23 cellular contexts compared by ENCODE assay signal in genomic region chr3:12472796-12473195, GRCh38. TPM values are rescaled to one million over a fixed set of nuclear protein-coding genes. Genes with fewer than 3 reads are reported as not detected.
DNase-seq lines count a peak whose midpoint lies in the region; ATAC-seq, FAIRE-seq and TF ChIP-seq lines count a peak whose summit lies in the region.
"Had no signal": no experiment of that assay in that cellular context is flagged by ENCODE, and none has a peak within 500 bp of the region (broad histone marks: within the 10 kb centered on the region; RNA-seq: fewer than 3 reads in every experiment).

No MANE protein-coding gene starts in this region.

- H3K36me3 ChIP-seq in Panc1 (ENCODE audit: control insufficient read depth, insufficient read depth, low read length) (no peaks in the 10 kb centered on the region), astrocyte (ENCODE audit: insufficient read depth, low read length) (no peaks in the 10 kb centered on the region)
- H3K36me3 ChIP-seq: BLaER1, MG63, SJCRH30 had no signal

- in situ Hi-C loops in Panc1 (cut with HindIII; ENCODE audit: low pct_unique_long_range_greater_than_20kb, low sequenced_read_pairs) = no loop called here

- TF ChIP-seq CTCF in natural killer cell (IDR thresholded peaks at IDR 0.05) (no peak), Panc1 (IDR thresholded peaks at IDR 0.05) (no peak), astrocyte (IDR thresholded peaks at IDR 0.05; ENCODE audit: insufficient read depth, low read depth, low read length) (no peak)

- no peaks in the 10 kb centered on the region for H3K36me3 Mint-ChIP-seq in natural killer cell treated with Interleukin-12 subunit alpha and Interleukin-12 subunit beta and Interleukin-15 and Interleukin-18, amount 100 ng/mL, for 72 hours
- H3K36me3 Mint-ChIP-seq in natural killer cell = no peaks in the 10 kb centered on the region
- H3K36me3 Mint-ChIP-seq in astrocyte (ENCODE audit: low read depth, unreplicated experiment) = no peaks in the 10 kb centered on the region
- peaks cover 6% of the 10 kb centered on the region for H3K36me3 Mint-ChIP-seq in stimulated activated effector memory CD8-positive, alpha-beta T cell treated with anti-CD3 and anti-CD28 coated beads, Interleukin-12 subunit alpha, Interleukin-12 subunit beta, amount 100 ng/mL, for 72 hours

- peaks cover 0 to 6% of the 10 kb centered on the region in 2 donors for H3K27me3 Mint-ChIP-seq in natural killer cell treated with Interleukin-12 subunit alpha and Interleukin-12 subunit beta and Interleukin-15 and Interleukin-18, amount 100 ng/mL, for 72 hours
- peaks cover 0 to 3% of the 10 kb centered on the region in 2 donors for H3K27me3 Mint-ChIP-seq in natural killer cell (ENCODE audit: low read depth in 2 of 2)
- peaks cover 6% of the 10 kb centered on the region for H3K27me3 Mint-ChIP-seq in astrocyte (ENCODE audit: low read depth, unreplicated experiment)
- H3K27me3 Mint-ChIP-seq: CD4-positive, alpha-beta T cell had no signal

- BruUV-seq in Panc1 (replicated peaks; lab: Mats Ljungman, UMichigan) = no TSS peak

- POLR2A ChIA-PET in Panc1 (lab: Charles Lee) = no interaction called here

- intact Hi-C loops in natural killer cell (cut with micrococcal nuclease) = no loop called here
- intact Hi-C loops in Panc1 (cut with micrococcal nuclease; ENCODE audit: unreplicated experiment) = loop anchor here (10.0 kb wide), 2 partner anchors 68 to 178 kb away; no protein-coding TSS in a partner anchor
- intact Hi-C loops in left ventricle myocardium superior (cut with micrococcal nuclease) = no loop called here
- intact Hi-C loops in left cardiac atrium (cut with DNase I) = loop anchor here in 1 of 2 donors (10.0 kb wide), 1 partner anchor 188 kb away; the partner anchor contains the start of gene PPARG

- no peak overlapping the region for H3K4me2 ChIP-seq in astrocyte (ENCODE audit: low read length)
- H3K4me2 ChIP-seq: BLaER1 had no signal

- no peaks in the 10 kb centered on the region for H4K20me1 ChIP-seq in astrocyte (ENCODE audit: insufficient read depth, low read length)
- H4K20me1 ChIP-seq: BLaER1 had no signal

- H3K4me1 Mint-ChIP-seq in natural killer cell treated with Interleukin-12 subunit alpha and Interleukin-12 subunit beta and Interleukin-15 and Interleukin-18, amount 100 ng/mL, for 72 hours (ENCODE audit: low read depth in 2 of 2) = peaks cover 0 to 24% of the 10 kb centered on the region in 2 donors
- no peaks in the 10 kb centered on the region for H3K4me1 Mint-ChIP-seq in natural killer cell
- peaks cover 7% of the 10 kb centered on the region for H3K4me1 Mint-ChIP-seq in astrocyte (ENCODE audit: low read depth, unreplicated experiment)
- H3K4me1 Mint-ChIP-seq in stimulated activated effector memory CD8-positive, alpha-beta T cell treated with anti-CD3 and anti-CD28 coated beads, Interleukin-12 subunit alpha, Interleukin-12 subunit beta, amount 100 ng/mL, for 72 hours = peaks cover 32% of the 10 kb centered on the region

- H3K4me3 ChIP-seq in Panc1 (ENCODE audit: low read depth in 2 of 2, low read length in 2 of 2) (no peak overlapping the region), astrocyte (ENCODE audit: insufficient read depth, low read depth, low read length) (no peak overlapping the region)
- H3K4me3 ChIP-seq: BLaER1, MG63, SJCRH30 had no signal

- H3K4me3 Mint-ChIP-seq in natural killer cell treated with Interleukin-12 subunit alpha and Interleukin-12 subunit beta and Interleukin-15 and Interleukin-18, amount 100 ng/mL, for 72 hours = peak overlapping the region; percentile 51
- H3K4me3 Mint-ChIP-seq in natural killer cell (no peak overlapping the region), astrocyte (ENCODE audit: unreplicated experiment) (no peak overlapping the region)
- no peak overlapping the region for H3K4me3 Mint-ChIP-seq in stimulated activated effector memory CD8-positive, alpha-beta T cell treated with anti-CD3 and anti-CD28 coated beads, Interleukin-12 subunit alpha, Interleukin-12 subunit beta, amount 100 ng/mL, for 72 hours
- H3K4me3 Mint-ChIP-seq: CD4-positive, alpha-beta T cell; H9 had no signal

- no peak for ATAC-seq in natural killer cell treated with Interleukin-12 subunit alpha and Interleukin-12 subunit beta and Interleukin-15 and Interleukin-18, amount 100 ng/mL, for 72 hours
- ATAC-seq in natural killer cell (no peak), Panc1 (no peak), left ventricle myocardium superior (no peak), left cardiac atrium (no peak)
- ATAC-seq in stimulated activated effector memory CD8-positive, alpha-beta T cell treated with anti-CD3 and anti-CD28 coated beads, Interleukin-12 subunit alpha, Interleukin-12 subunit beta, amount 100 ng/mL, for 72 hours = no peak
- ATAC-seq: Right ventricle myocardium inferior, SK-N-SH treated with all-trans-retinoic acid at 6 μM for 48 hours had no signal

- no peak for DNase-seq in natural killer cell treated with Interleukin-12 subunit alpha and Interleukin-12 subunit beta and Interleukin-15 and Interleukin-18, amount 100 ng/mL, for 72 hours (ENCODE audit: low spot score)
- DNase-seq in natural killer cell (no peak), Panc1 (ENCODE audit: low read depth, low spot score) (no peak), astrocyte (ENCODE audit: low read depth) (peak; percentile 13), left ventricle myocardium superior (no peak), left cardiac atrium (no peak), NCI-H1694 (lab: John Stamatoyannopoulos, UW) (no peak)
- DNase-seq in stimulated activated effector memory CD8-positive, alpha-beta T cell treated with anti-CD3 and anti-CD28 coated beads, Interleukin-12 subunit alpha, Interleukin-12 subunit beta, amount 100 ng/mL, for 72 hours (ENCODE audit: low spot score in 2 of 2) = no peak
- DNase-seq: CD4-positive, alpha-beta T cell; H9; KG1; MG63; NCI-H2081; NCI-H226; NCI-H510A; NCI-H69; SJCRH30 had no signal

- H3K79me2 ChIP-seq in astrocyte (ENCODE audit: insufficient read depth, low read length) = no peaks in the 10 kb centered on the region

- H3K27me3 ChIP-seq in Panc1 (ENCODE audit: control insufficient read depth, insufficient read depth, low read length) (no peaks in the 10 kb centered on the region), astrocyte (ENCODE audit: insufficient read depth, low read length) (no peaks in the 10 kb centered on the region)
- H3K27me3 ChIP-seq: BLaER1, MG63 had no signal

- peaks cover 11% of the 10 kb centered on the region for H3K4me1 ChIP-seq in Panc1 (ENCODE audit: control insufficient read depth, insufficient read depth, low read length)
- peaks cover 12% of the 10 kb centered on the region for H3K4me1 ChIP-seq in astrocyte (ENCODE audit: insufficient read depth, low read length)
- H3K4me1 ChIP-seq: SJCRH30 had no signal

- H3K9me3 Mint-ChIP-seq in natural killer cell treated with Interleukin-12 subunit alpha and Interleukin-12 subunit beta and Interleukin-15 and Interleukin-18, amount 100 ng/mL, for 72 hours = no peaks in the 10 kb centered on the region
- H3K9me3 Mint-ChIP-seq in natural killer cell (no peaks in the 10 kb centered on the region), astrocyte (ENCODE audit: unreplicated experiment) (no peaks in the 10 kb centered on the region)
- H3K9me3 Mint-ChIP-seq in stimulated activated effector memory CD8-positive, alpha-beta T cell treated with anti-CD3 and anti-CD28 coated beads, Interleukin-12 subunit alpha, Interleukin-12 subunit beta, amount 100 ng/mL, for 72 hours = no peaks in the 10 kb centered on the region
- H3K9me3 Mint-ChIP-seq: CD4-positive, alpha-beta T cell had no signal

- no peak for FAIRE-seq in astrocyte (lab: Jason Lieb, UNC)
- FAIRE-seq: A204.1, D721Med, GM18507 had no signal

- CTCF ChIA-PET in Panc1 (lab: Charles Lee) = no interaction called here

- H3K27ac Mint-ChIP-seq in natural killer cell treated with Interleukin-12 subunit alpha and Interleukin-12 subunit beta and Interleukin-15 and Interleukin-18, amount 100 ng/mL, for 72 hours = peak overlapping the region in 1 of 2 donors; percentile 81
- H3K27ac Mint-ChIP-seq in natural killer cell (no peak overlapping the region), astrocyte (ENCODE audit: unreplicated experiment) (no peak overlapping the region)
- H3K27ac Mint-ChIP-seq in stimulated activated effector memory CD8-positive, alpha-beta T cell treated with anti-CD3 and anti-CD28 coated beads, Interleukin-12 subunit alpha, Interleukin-12 subunit beta, amount 100 ng/mL, for 72 hours = peak overlapping the region; percentile 37
- H3K27ac Mint-ChIP-seq: CD4-positive, alpha-beta T cell; H9 had no signal

- H3K9ac ChIP-seq in astrocyte (ENCODE audit: low read length) = no peak overlapping the region
- H3K9ac ChIP-seq: BLaER1 had no signal

- H3K9me3 ChIP-seq in Panc1 (ENCODE audit: control insufficient read depth, insufficient read depth, low read depth, low read length) (no peaks in the 10 kb centered on the region), astrocyte (ENCODE audit: insufficient read depth, low read depth, low read length) (no peaks in the 10 kb centered on the region)
- H3K9me3 ChIP-seq: BLaER1, MG63, SJCRH30 had no signal

- H2AFZ ChIP-seq in astrocyte (ENCODE audit: low read depth, low read length) = no peak overlapping the region

- H3K27ac ChIP-seq in Panc1 (ENCODE audit: low read length) = peak overlapping the region; percentile 84
- H3K27ac ChIP-seq in astrocyte (ENCODE audit: low read depth, low read length) = no peak overlapping the region
- H3K27ac ChIP-seq: BLaER1, SJCRH30 had no signal

RNA-seq across cellular contexts. Expression of gene TSEN2, which starts 11.5 kb away (rescaled TPM):
- 10 to 100 TPM; 12.9 to 32.1 TPM for total RNA-seq in natural killer cell treated with Interleukin-12 subunit alpha and Interleukin-12 subunit beta and Interleukin-15 and Interleukin-18, amount 100 ng/mL, for 72 hours
- total RNA-seq in natural killer cell (10 to 100 TPM in 1 of 3 donors, 1 to 10 TPM in 2; 4.1 to 11.4 (median 5.7) TPM), Panc1 (2021; ENCODE audit: unreplicated experiment) (22.0 TPM), astrocyte (9.7 TPM in 2 replicates), left ventricle myocardium superior (23.1 TPM), left cardiac atrium (10 to 100 TPM; 15.3 to 16.8 TPM)
- 14.9 TPM for polyA plus RNA-seq in Panc1 (2012; ENCODE audit: insufficient read length)
